ENCODE assay signal across 1 cellular context in the genomic region with DNA sequence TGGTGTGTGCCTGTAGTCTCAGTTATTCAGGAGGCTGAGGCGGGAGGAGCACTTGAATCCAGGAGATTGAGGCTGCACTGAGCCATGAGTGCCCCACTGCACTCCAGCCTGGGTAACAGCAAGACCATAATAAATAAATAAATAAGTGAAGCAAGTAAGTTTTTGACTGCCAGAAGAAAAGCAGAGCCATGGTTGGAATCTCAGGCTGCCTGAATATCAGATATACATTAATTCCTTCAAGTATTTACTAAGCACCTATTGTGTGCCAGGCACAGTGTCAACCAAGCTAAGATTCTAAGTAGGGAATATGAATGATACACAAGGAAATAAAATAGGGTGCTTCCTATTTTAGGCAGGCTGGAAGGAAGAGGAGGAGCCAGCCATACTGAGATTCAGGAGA.
TF ChIP-seq lines count a peak whose summit lies in the region.

No MANE protein-coding gene starts in this region.

TF ChIP-seq in HepG2, 621 proteins besides CTCF, POLR2A, EP300 and RAD21:
- TF ChIP-seq ZC3H13 (CRISPR knock-in tag; IDR thresholded peaks at IDR 0.05) (peak; percentile 22; the same call in 1 of the 2 replicates), RBM22 (optimal IDR thresholded peaks at IDR 0.05; ENCODE audit: low read length) (no peak), ZNF12 (CRISPR knock-in tag; IDR thresholded peaks at IDR 0.05) (no peak), THYN1 (CRISPR knock-in tag; IDR thresholded peaks at IDR 0.05; ENCODE audit: borderline replicate concordance, low read depth) (no peak), ZBTB33 (CRISPR knock-in tag; IDR thresholded peaks at IDR 0.05) (no peak), IKZF1 (IDR thresholded peaks at IDR 0.05) (no peak), RBFOX2 (IDR thresholded peaks at IDR 0.05; ENCODE audit: low read depth, low read length) (peak; percentile 60), POLR2G (IDR thresholded peaks at IDR 0.05; ENCODE audit: low read depth, low read length) (peak; percentile 8; the same call in 1 of the 2 replicates), ZNF558 (CRISPR knock-in tag; IDR thresholded peaks at IDR 0.05; ENCODE audit: borderline replicate concordance) (peak; percentile 23; the same call in 1 of the 2 replicates), ZNF770 (CRISPR knock-in tag; IDR thresholded peaks at IDR 0.05) (peak; percentile 79)
